17 cellular contexts compared by ENCODE assay signal in genomic region chr2:173550143-173550542, GRCh38.
DNase-seq lines count a peak whose midpoint lies in the region; ATAC-seq and TF ChIP-seq lines count a peak whose summit lies in the region.
"Had no signal": no experiment of that assay in that cellular context is flagged by ENCODE, and none has a peak within 500 bp of the region (broad histone marks: within the 10 kb centered on the region; RNA-seq: fewer than 3 reads in every experiment).

No MANE protein-coding gene starts in this region.

- no peaks in the 10 kb centered on the region for H3K36me3 ChIP-seq in BJ (ENCODE audit: control insufficient read depth, insufficient read depth, low read length)
- no peaks in the 10 kb centered on the region for H3K36me3 ChIP-seq in psoas muscle (ENCODE audit: insufficient read depth in 1 of 2, low read depth in 1 of 2)

- no peak for TF ChIP-seq CTCF in BJ (IDR thresholded peaks at IDR 0.05; ENCODE audit: insufficient read depth, low read depth, low read length)
- TF ChIP-seq CTCF in psoas muscle (IDR thresholded peaks at IDR 0.05) = no peak

- H3K27me3 ChIP-seq in BJ (ENCODE audit: control insufficient read depth, insufficient read depth, low read length) (no peaks in the 10 kb centered on the region), psoas muscle (ENCODE audit: insufficient read depth in 3 of 3, low read length in 2 of 3) (no peaks in the 10 kb centered on the region)
- H3K27me3 ChIP-seq: testis had no signal

- no peaks in the 10 kb centered on the region for H3K9me3 ChIP-seq in psoas muscle
- H3K9me3 ChIP-seq: testis had no signal

- no peaks in the 10 kb centered on the region for H3K4me1 ChIP-seq in psoas muscle
- H3K4me1 ChIP-seq: testis had no signal

- POLR2A ChIA-PET in BJ (lab: Charles Lee) = no interaction called here

- ATAC-seq in HG02623 (IDR thresholded peaks at IDR 0.05; ENCODE audit: unreplicated experiment) = no peak
- no peak for ATAC-seq in HG02678 (IDR thresholded peaks at IDR 0.05; ENCODE audit: unreplicated experiment)
- no peak for ATAC-seq in psoas muscle
- ATAC-seq in GM21367 (IDR thresholded peaks at IDR 0.05; ENCODE audit: unreplicated experiment) = no peak
- ATAC-seq: natural killer cell had no signal

- WGBS in psoas muscle, 3 donors = 74 to 80% (median 79%) methylated on average over 1 of the region's 1 CpG

- H3K27ac ChIP-seq in psoas muscle = no peak overlapping the region
- H3K27ac ChIP-seq: testis had no signal

- peak; percentile 84 for DNase-seq in BJ (ENCODE audit: low read depth)
- peak; percentile 34 for DNase-seq in M059J (ENCODE audit: low read depth)
- peak; percentile 93 for DNase-seq in dedifferentiated amniotic fluid mesenchymal stem cell (ENCODE audit: extremely low spot score)
- peak; percentile 72 for DNase-seq in kidney tubule cell (ENCODE audit: low spot score)
- DNase-seq in psoas muscle = no peak
- DNase-seq: activated CD4-positive, alpha-beta T cell treated with anti-CD3 and anti-CD28 coated beads for 1 hour; activated effector memory CD4-positive, alpha-beta T cell treated with anti-CD3 and anti-CD28 coated beads, Interleukin-2, amount 50 U/mL, for 16 hours; amygdala; islet precursor cell; mesenchymal stem cell; natural killer cell; NCI-H2029; T-helper 9 cell; testis had no signal

- CTCF ChIA-PET in BJ (lab: Yijun Ruan, JAX) = interaction anchor here (0.8 to 1.0 kb wide), 3 partner anchors 10 to 788 kb away, joined by 3 read pairs; no protein-coding TSS in a partner anchor

- H3K4me3 ChIP-seq in BJ (ENCODE audit: low read depth, low read length) = no peak overlapping the region
- H3K4me3 ChIP-seq in psoas muscle = no peak overlapping the region
- H3K4me3 ChIP-seq: testis had no signal

- intact Hi-C loops in psoas muscle (cut with DNase I) = no loop called here

Comparison
In these comparisons a context has a peak if more than half of its experiments do, and no peak if none do; other contexts are left out.
1. DNase-seq: peak in BJ (single experiment), M059J (single experiment), dedifferentiated amniotic fluid mesenchymal stem cell (single experiment) and kidney tubule cell (single experiment); none in psoas muscle (0 of 2).